In the genomic region with DNA sequence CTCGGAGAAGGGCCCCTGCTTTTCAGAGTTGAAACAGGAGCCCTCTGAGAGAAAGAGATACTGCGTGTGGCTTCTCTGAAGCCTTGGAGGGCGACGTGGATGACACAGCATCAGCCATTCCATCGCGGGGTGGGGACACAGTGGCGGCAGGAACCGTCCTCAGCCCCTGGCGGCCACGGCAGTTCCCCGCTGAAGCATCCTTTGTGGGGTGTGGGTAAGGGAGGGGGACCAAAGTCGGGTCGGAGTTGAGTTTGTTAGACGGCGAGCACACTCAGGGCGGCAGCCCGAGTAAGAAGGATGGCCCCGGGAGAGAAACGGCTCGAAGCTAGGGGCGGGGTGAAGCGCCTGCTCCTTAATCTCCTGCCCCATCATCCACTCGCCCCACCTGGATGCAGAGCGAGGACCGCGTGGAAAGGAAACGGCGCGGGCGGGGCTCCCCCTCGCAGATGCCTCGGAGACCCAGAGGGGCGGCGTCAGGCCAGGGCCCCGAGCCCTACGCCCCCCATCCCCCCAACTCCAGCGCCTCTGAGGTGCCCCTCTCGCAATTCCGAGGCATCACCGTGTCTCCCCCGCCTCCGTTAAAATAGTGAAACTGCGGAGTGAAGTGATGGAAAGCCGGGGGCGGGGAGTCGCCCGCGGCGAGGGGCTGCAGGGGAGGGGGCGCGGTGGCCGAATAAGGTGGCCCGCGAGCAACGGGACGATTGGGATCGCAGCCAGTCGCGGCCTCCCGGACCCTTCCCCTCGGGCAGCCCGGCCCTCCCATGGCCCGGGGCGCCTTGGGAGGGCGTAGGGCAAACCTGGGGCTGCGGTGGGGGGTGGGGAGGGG, we compare ENCODE assay signal across 1 cellular context.
TF ChIP-seq lines count a peak whose summit lies in the region.

No MANE protein-coding gene starts in this region.

TF ChIP-seq in HepG2, 621 proteins besides CTCF, POLR2A, EP300 and RAD21 (continued from another document and continues in another):
- TF ChIP-seq ZNF530 (CRISPR knock-in tag; IDR thresholded peaks at IDR 0.05; ENCODE audit: low read depth) (no peak), ZFP90 (CRISPR knock-in tag; IDR thresholded peaks at IDR 0.05; ENCODE audit: borderline replicate concordance) (peak; percentile 49; the same call in 1 of the 2 replicates), ZNF136 (CRISPR knock-in tag; IDR thresholded peaks at IDR 0.05; ENCODE audit: low read depth) (no peak), ZNF550 (CRISPR knock-in tag; IDR thresholded peaks at IDR 0.05; ENCODE audit: borderline replicate concordance) (no peak), FOXK1 (CRISPR knock-in tag; IDR thresholded peaks at IDR 0.05; ENCODE audit: borderline replicate concordance, low read depth) (no peak), ATM (IDR thresholded peaks at IDR 0.05; ENCODE audit: borderline replicate concordance) (no peak), ZNF205 (CRISPR knock-in tag; IDR thresholded peaks at IDR 0.05) (no peak), ZNF180 (CRISPR knock-in tag; IDR thresholded peaks at IDR 0.05; ENCODE audit: borderline replicate concordance, low read depth) (no peak), ZNF160 (CRISPR knock-in tag; IDR thresholded peaks at IDR 0.05) (peak; percentile 48; the same call in 1 of the 2 replicates), ZFP82 (CRISPR knock-in tag; IDR thresholded peaks at IDR 0.05; ENCODE audit: borderline replicate concordance) (no peak), ZNF674 (CRISPR knock-in tag; IDR thresholded peaks at IDR 0.05; ENCODE audit: low read depth) (no peak), CHCHD3 (CRISPR knock-in tag; IDR thresholded peaks at IDR 0.05) (no peak), RXRA (CRISPR knock-in tag; IDR thresholded peaks at IDR 0.05) (peak; percentile 31), GATAD2A (CRISPR knock-in tag; IDR thresholded peaks at IDR 0.05) (0 out of 2 replicates have a peak, but pooled peaks have one; percentile 15), ZNF354B (CRISPR knock-in tag; IDR thresholded peaks at IDR 0.05) (no peak), NFE2L2 (IDR thresholded peaks at IDR 0.05; ENCODE audit: low read length) (0 out of 2 replicates have a peak, but pooled peaks have one; percentile 10), MEIS1 (CRISPR knock-in tag; IDR thresholded peaks at IDR 0.05; ENCODE audit: borderline replicate concordance) (peak; percentile 30; the same call in 1 of the 2 replicates), ZNF17 (CRISPR knock-in tag; IDR thresholded peaks at IDR 0.05) (no peak), KLF15 (CRISPR knock-in tag; IDR thresholded peaks at IDR 0.05; ENCODE audit: borderline replicate concordance) (no peak), ZNF737 (CRISPR knock-in tag; IDR thresholded peaks at IDR 0.05; ENCODE audit: borderline replicate concordance) (no peak), ZNF670 (CRISPR knock-in tag; IDR thresholded peaks at IDR 0.05; ENCODE audit: borderline replicate concordance) (no peak), TOPORS (CRISPR knock-in tag; IDR thresholded peaks at IDR 0.05) (peak; percentile 50; the same call in 1 of the 2 replicates), ZBTB42 (CRISPR knock-in tag; IDR thresholded peaks at IDR 0.05) (no peak), NFKBIZ (CRISPR knock-in tag; IDR thresholded peaks at IDR 0.05) (no peak), ZNF468 (CRISPR knock-in tag; IDR thresholded peaks at IDR 0.05) (no peak), MBNL3 (CRISPR knock-in tag; conservative IDR thresholded peaks at IDR 0.05) (no peak), HMGA1 (CRISPR knock-in tag; conservative IDR thresholded peaks at IDR 0.05) (no peak), ZNF841 (CRISPR knock-in tag; IDR thresholded peaks at IDR 0.05; ENCODE audit: borderline replicate concordance) (peak; percentile 48; the same call in 1 of the 2 replicates), SETDB1 (CRISPR knock-in tag; IDR thresholded peaks at IDR 0.05; ENCODE audit: borderline replicate concordance) (no peak), CEBPG (CRISPR knock-in tag; IDR thresholded peaks at IDR 0.05) (no peak), ZNF350 (CRISPR knock-in tag; IDR thresholded peaks at IDR 0.05; ENCODE audit: borderline replicate concordance, low read depth) (peak; percentile 69; the same call in 1 of the 2 replicates), SP140L (CRISPR knock-in tag; IDR thresholded peaks at IDR 0.05; ENCODE audit: borderline replicate concordance) (no peak), AGO1 (IDR thresholded peaks at IDR 0.05; ENCODE audit: low read depth, low read length, poor library complexity, severe bottlenecking) (peak; percentile 76), NR2C2 (CRISPR knock-in tag; IDR thresholded peaks at IDR 0.05; ENCODE audit: borderline replicate concordance) (peak; percentile 39), ZNF510 (CRISPR knock-in tag; IDR thresholded peaks at IDR 0.05; ENCODE audit: low read depth) (0 out of 2 replicates have a peak, but pooled peaks have one; percentile 34), RORA (CRISPR knock-in tag; IDR thresholded peaks at IDR 0.05) (no peak), SRF (IDR thresholded peaks at IDR 0.05; ENCODE audit: low read depth, low read length) (no peak), ZFP36L1 (CRISPR knock-in tag; IDR thresholded peaks at IDR 0.05) (0 out of 2 replicates have a peak, but pooled peaks have one; percentile 58), TOE1 (CRISPR knock-in tag; IDR thresholded peaks at IDR 0.05) (no peak)
- TF ChIP-seq, protein P1, sequence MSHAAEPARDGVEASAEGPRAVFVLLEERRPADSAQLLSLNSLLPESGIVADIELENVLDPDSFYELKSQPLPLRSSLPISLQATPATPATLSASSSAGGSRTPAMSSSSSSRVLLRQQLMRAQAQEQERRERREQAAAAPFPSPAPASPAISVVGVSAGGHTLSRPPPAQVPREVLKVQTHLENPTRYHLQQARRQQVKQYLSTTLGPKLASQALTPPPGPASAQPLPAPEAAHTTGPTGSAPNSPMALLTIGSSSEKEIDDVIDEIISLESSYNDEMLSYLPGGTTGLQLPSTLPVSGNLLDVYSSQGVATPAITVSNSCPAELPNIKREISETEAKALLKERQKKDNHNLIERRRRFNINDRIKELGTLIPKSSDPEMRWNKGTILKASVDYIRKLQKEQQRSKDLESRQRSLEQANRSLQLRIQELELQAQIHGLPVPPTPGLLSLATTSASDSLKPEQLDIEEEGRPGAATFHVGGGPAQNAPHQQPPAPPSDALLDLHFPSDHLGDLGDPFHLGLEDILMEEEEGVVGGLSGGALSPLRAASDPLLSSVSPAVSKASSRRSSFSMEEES (CRISPR knock-in tag; IDR thresholded peaks at IDR 0.05): no peak
- TF ChIP-seq, protein P2, sequence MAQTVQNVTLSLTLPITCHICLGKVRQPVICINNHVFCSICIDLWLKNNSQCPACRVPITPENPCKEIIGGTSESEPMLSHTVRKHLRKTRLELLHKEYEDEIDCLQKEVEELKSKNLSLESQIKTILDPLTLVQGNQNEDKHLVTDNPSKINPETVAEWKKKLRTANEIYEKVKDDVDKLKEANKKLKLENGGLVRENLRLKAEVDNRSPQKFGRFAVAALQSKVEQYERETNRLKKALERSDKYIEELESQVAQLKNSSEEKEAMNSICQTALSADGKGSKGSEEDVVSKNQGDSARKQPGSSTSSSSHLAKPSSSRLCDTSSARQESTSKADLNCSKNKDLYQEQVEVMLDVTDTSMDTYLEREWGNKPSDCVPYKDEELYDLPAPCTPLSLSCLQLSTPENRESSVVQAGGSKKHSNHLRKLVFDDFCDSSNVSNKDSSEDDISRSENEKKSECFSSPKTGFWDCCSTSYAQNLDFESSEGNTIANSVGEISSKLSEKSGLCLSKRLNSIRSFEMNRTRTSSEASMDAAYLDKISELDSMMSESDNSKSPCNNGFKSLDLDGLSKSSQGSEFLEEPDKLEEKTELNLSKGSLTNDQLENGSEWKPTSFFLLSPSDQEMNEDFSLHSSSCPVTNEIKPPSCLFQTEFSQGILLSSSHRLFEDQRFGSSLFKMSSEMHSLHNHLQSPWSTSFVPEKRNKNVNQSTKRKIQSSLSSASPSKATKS (CRISPR knock-in tag; IDR thresholded peaks at IDR 0.05): no peak
- TF ChIP-seq, protein P3, sequence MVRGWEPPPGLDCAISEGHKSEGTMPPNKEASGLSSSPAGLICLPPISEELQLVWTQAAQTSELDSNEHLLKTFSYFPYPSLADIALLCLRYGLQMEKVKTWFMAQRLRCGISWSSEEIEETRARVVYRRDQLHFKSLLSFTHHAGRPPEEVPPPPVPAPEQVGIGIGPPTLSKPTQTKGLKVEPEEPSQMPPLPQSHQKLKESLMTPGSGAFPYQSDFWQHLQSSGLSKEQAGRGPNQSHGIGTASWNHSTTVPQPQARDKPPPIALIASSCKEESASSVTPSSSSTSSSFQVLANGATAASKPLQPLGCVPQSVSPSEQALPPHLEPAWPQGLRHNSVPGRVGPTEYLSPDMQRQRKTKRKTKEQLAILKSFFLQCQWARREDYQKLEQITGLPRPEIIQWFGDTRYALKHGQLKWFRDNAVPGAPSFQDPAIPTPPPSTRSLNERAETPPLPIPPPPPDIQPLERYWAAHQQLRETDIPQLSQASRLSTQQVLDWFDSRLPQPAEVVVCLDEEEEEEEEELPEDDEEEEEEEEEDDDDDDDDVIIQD (CRISPR knock-in tag; IDR thresholded peaks at IDR 0.05; ENCODE audit: low read depth): no peak
- TF ChIP-seq, protein P4, sequence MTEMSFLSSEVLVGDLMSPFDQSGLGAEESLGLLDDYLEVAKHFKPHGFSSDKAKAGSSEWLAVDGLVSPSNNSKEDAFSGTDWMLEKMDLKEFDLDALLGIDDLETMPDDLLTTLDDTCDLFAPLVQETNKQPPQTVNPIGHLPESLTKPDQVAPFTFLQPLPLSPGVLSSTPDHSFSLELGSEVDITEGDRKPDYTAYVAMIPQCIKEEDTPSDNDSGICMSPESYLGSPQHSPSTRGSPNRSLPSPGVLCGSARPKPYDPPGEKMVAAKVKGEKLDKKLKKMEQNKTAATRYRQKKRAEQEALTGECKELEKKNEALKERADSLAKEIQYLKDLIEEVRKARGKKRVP (CRISPR knock-in tag; IDR thresholded peaks at IDR 0.05): no peak
- TF ChIP-seq, protein P5, sequence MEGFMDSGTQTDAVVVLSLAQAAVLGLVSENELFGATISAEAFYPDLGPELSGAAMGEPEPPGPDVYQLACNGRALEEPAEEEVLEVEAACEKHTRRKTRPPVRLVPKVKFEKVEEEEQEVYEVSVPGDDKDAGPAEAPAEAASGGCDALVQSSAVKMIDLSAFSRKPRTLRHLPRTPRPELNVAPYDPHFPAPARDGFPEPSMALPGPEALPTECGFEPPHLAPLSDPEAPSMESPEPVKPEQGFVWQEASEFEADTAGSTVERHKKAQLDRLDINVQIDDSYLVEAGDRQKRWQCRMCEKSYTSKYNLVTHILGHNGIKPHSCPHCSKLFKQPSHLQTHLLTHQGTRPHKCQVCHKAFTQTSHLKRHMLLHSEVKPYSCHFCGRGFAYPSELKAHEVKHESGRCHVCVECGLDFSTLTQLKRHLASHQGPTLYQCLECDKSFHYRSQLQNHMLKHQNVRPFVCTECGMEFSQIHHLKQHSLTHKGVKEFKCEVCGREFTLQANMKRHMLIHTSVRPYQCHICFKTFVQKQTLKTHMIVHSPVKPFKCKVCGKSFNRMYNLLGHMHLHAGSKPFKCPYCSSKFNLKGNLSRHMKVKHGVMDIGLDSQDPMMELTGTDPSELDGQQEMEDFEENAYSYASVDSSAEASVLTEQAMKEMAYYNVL (CRISPR knock-in tag; IDR thresholded peaks at IDR 0.05; ENCODE audit: borderline replicate concordance): peak; percentile 20; the same call in 1 of the 2 replicates
- TF ChIP-seq, protein P6, sequence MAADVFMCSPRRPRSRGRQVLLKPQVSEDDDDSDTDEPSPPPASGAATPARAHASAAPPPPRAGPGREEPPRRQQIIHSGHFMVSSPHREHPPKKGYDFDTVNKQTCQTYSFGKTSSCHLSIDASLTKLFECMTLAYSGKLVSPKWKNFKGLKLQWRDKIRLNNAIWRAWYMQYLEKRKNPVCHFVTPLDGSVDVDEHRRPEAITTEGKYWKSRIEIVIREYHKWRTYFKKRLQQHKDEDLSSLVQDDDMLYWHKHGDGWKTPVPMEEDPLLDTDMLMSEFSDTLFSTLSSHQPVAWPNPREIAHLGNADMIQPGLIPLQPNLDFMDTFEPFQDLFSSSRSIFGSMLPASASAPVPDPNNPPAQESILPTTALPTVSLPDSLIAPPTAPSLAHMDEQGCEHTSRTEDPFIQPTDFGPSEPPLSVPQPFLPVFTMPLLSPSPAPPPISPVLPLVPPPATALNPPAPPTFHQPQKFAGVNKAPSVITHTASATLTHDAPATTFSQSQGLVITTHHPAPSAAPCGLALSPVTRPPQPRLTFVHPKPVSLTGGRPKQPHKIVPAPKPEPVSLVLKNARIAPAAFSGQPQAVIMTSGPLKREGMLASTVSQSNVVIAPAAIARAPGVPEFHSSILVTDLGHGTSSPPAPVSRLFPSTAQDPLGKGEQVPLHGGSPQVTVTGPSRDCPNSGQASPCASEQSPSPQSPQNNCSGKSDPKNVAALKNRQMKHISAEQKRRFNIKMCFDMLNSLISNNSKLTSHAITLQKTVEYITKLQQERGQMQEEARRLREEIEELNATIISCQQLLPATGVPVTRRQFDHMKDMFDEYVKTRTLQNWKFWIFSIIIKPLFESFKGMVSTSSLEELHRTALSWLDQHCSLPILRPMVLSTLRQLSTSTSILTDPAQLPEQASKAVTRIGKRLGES (CRISPR knock-in tag; IDR thresholded peaks at IDR 0.05; ENCODE audit: borderline replicate concordance): no peak
- TF ChIP-seq, protein P7, sequence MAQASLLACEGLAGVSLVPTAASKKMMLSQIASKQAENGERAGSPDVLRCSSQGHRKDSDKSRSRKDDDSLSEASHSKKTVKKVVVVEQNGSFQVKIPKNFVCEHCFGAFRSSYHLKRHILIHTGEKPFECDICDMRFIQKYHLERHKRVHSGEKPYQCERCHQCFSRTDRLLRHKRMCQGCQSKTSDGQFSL (CRISPR knock-in tag; IDR thresholded peaks at IDR 0.05): no peak
- TF ChIP-seq, protein P8, sequence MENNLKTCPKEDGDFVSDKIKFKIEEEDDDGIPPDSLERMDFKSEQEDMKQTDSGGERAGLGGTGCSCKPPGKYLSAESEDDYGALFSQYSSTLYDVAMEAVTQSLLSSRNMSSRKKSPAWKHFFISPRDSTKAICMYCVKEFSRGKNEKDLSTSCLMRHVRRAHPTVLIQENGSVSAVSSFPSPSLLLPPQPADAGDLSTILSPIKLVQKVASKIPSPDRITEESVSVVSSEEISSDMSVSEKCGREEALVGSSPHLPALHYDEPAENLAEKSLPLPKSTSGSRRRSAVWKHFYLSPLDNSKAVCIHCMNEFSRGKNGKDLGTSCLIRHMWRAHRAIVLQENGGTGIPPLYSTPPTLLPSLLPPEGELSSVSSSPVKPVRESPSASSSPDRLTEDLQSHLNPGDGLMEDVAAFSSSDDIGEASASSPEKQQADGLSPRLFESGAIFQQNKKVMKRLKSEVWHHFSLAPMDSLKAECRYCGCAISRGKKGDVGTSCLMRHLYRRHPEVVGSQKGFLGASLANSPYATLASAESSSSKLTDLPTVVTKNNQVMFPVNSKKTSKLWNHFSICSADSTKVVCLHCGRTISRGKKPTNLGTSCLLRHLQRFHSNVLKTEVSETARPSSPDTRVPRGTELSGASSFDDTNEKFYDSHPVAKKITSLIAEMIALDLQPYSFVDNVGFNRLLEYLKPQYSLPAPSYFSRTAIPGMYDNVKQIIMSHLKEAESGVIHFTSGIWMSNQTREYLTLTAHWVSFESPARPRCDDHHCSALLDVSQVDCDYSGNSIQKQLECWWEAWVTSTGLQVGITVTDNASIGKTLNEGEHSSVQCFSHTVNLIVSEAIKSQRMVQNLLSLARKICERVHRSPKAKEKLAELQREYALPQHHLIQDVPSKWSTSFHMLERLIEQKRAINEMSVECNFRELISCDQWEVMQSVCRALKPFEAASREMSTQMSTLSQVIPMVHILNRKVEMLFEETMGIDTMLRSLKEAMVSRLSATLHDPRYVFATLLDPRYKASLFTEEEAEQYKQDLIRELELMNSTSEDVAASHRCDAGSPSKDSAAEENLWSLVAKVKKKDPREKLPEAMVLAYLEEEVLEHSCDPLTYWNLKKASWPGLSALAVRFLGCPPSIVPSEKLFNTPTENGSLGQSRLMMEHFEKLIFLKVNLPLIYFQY (CRISPR knock-in tag; IDR thresholded peaks at IDR 0.05; ENCODE audit: borderline replicate concordance): no peak
